Comparison of ENCODE assay signal across 14 cellular contexts in the genomic region with DNA sequence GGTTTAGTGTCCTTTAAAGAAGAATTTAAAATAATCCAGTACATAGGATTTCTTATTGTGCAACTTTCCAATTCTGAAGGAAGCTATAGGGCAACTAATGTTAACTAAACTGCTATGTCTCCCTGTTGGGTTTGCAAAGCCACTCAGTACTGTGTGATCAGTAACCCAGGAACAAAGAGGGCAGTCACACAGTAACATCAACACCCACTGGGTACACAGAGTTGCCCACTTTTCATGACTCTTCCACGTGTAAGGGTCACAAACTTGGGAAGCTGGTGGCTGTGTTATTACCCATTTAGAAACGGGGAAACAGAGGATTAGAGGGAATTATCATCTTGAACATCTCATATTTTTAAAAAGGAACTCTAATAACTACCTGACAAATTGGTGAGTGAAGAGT.
DNase-seq lines count a peak whose midpoint lies in the region; ATAC-seq, FAIRE-seq and TF ChIP-seq lines count a peak whose summit lies in the region.
"Had no signal": no experiment of that assay in that cellular context is flagged by ENCODE, and none has a peak within 500 bp of the region (broad histone marks: within the 10 kb centered on the region; RNA-seq: fewer than 3 reads in every experiment).

No MANE protein-coding gene starts in this region.

- peaks cover 0 to 2% (median under 1%) of the 10 kb centered on the region in 3 donors for H3K36me3 Mint-ChIP-seq in immature natural killer cell

- TF ChIP-seq CTCF in VCaP (conservative IDR thresholded peaks at IDR 0.05) (no peak), gastrocnemius medialis (IDR thresholded peaks at IDR 0.05 in 4 of 5, conservative IDR thresholded peaks at IDR 0.05 in 1 of 5) (no peak), pancreas (IDR thresholded peaks at IDR 0.05) (no peak)

- H3K9me3 ChIP-seq in gastrocnemius medialis: no peaks in the 10 kb centered on the region
- H3K9me3 ChIP-seq in pancreas: no peaks in the 10 kb centered on the region
- H3K9me3 ChIP-seq: Peyer's patch, suprapubic skin had no signal

- H3K4me3 ChIP-seq in gastrocnemius medialis: no peak overlapping the region
- no peak overlapping the region for H3K4me3 ChIP-seq in pancreas
- H3K4me3 ChIP-seq: Peyer's patch, suprapubic skin had no signal

- intact Hi-C loops in gastrocnemius medialis (cut with DNase I; ENCODE audit: low total_unique reads) (no loop called here), pancreas (cut with DNase I) (no loop called here)

- in situ Hi-C loops in gastrocnemius medialis (cut with MboI; ENCODE audit: low sequenced_read_pairs in 4 of 4): loop anchor here in 2 of 4 donors (25.0 kb wide), 1 partner anchor 243 kb away; no protein-coding TSS in a partner anchor

- H3K4me1 ChIP-seq in gastrocnemius medialis (peaks cover 0 to 5% of the 10 kb centered on the region in 2 donors), pancreas (no peaks in the 10 kb centered on the region)

- H3K27ac ChIP-seq in VCaP (peak overlapping the region; percentile 47), gastrocnemius medialis (no peak overlapping the region), pancreas (no peak overlapping the region)
- H3K27ac ChIP-seq: Peyer's patch, suprapubic skin had no signal

- DNase-seq in SIG-M5 treated with dmso at 0.1 percent for 504 hours (lab: John Stamatoyannopoulos, UW; ENCODE audit: unreplicated experiment) (peak; percentile 55), SIG-M5 (lab: John Stamatoyannopoulos, UW) (no peak), ELR (ENCODE audit: low read depth) (peak; percentile 42), immature natural killer cell (no peak), gastrocnemius medialis (no peak), pancreas (no peak)
- DNase-seq: 8988T, amygdala, NCI-H1105, Peyer's patch, T-helper 9 cell had no signal

- H3K27me3 Mint-ChIP-seq in immature natural killer cell (ENCODE audit: low read depth in 3 of 3): peaks cover 4 to 7% (median 4%) of the 10 kb centered on the region in 3 donors

- WGBS in pancreas, 2 donors: 26 to 46% methylated on average over 2 of the region's 2 CpGs

- H3K4me3 Mint-ChIP-seq in immature natural killer cell: peak overlapping the region; percentile 15 to 62 (median 40)

- H3K27me3 ChIP-seq in gastrocnemius medialis (peaks cover 0 to 3% (median 0%) of the 10 kb centered on the region in 3 donors), pancreas (peaks cover 0 to 6% (median 0%) of the 10 kb centered on the region in 4 donors)
- H3K27me3 ChIP-seq: Peyer's patch, suprapubic skin had no signal

- H3K36me3 ChIP-seq in gastrocnemius medialis: no peaks in the 10 kb centered on the region
- no peaks in the 10 kb centered on the region for H3K36me3 ChIP-seq in pancreas
- H3K36me3 ChIP-seq: Peyer's patch, suprapubic skin had no signal

- no peak for ATAC-seq in gastrocnemius medialis
- no peak for ATAC-seq in GM18909 (IDR thresholded peaks at IDR 0.05; ENCODE audit: poor library complexity, unreplicated experiment)
- no peak for ATAC-seq in pancreas

- H3K27ac Mint-ChIP-seq in immature natural killer cell: peak overlapping the region in 5 of 6 donors; percentile 25 to 96 (median 68)

- TF ChIP-seq POLR2A in gastrocnemius medialis (IDR thresholded peaks at IDR 0.05): no peak

- H3K4me1 Mint-ChIP-seq in immature natural killer cell: peaks cover 50 to 57% of the 10 kb centered on the region in 2 donors

- H3K9me3 Mint-ChIP-seq in immature natural killer cell: no peaks in the 10 kb centered on the region

- FAIRE-seq in pancreas (lab: Jason Lieb, UNC): no peak

Comparison
In these comparisons a context has a peak if more than half of its experiments do, and no peak if none do; other contexts are left out.
1. DNase-seq: peak in SIG-M5 treated with dmso at 0.1 percent for 504 hours (single experiment) and ELR (single experiment); none in SIG-M5 (single experiment), immature natural killer cell (0 of 3), gastrocnemius medialis (0 of 2) and pancreas (0 of 6).